In genomic region chr6:25713802-25714201, GRCh38 we compare ENCODE assay signal across 27 cellular contexts. TPM values are rescaled to one million over a fixed set of nuclear protein-coding genes. Genes with fewer than 3 reads are reported as not detected.
A peak's percentile ranks its signal among the peaks of the same experiment; 100 is the strongest.
DNase-seq lines count a peak whose midpoint lies in the region; ATAC-seq and TF ChIP-seq lines count a peak whose summit lies in the region.
"Had no signal": no experiment of that assay in that cellular context is flagged by ENCODE, and none has a peak within 500 bp of the region (broad histone marks: within the 10 kb centered on the region; RNA-seq: fewer than 3 reads in every experiment).

No MANE protein-coding gene starts in this region.

- no peak overlapping the region for H3K27ac ChIP-seq in brain microvascular endothelial cell
- no peak overlapping the region for H3K27ac ChIP-seq in ascending aorta
- H3K27ac ChIP-seq: BLaER1 treated with 17β-estradiol and CSF1 and Interleukin-3, amounts not matched to agents 10 nM and 100 nM; epithelial cell of prostate; hepatocyte; parathyroid adenoma; SK-N-MC had no signal

- TF ChIP-seq CTCF in fibroblast of mammary gland (conservative IDR thresholded peaks at IDR 0.05; ENCODE audit: control insufficient read depth, insufficient read depth, low read depth, low read length): no peak
- no peak for TF ChIP-seq CTCF in brain microvascular endothelial cell (IDR thresholded peaks at IDR 0.05; ENCODE audit: low read depth, low read length, missing control alignments)
- no peak for TF ChIP-seq CTCF in ascending aorta (IDR thresholded peaks at IDR 0.05)

- DNase-seq in COR-L47 (lab: John Stamatoyannopoulos, UW) (peak; percentile 55), NCI-H1105 treated with DMSO at 0.1 percent for 48 hours (lab: John Stamatoyannopoulos, UW) (peak; percentile 63), NCI-H748 (lab: John Stamatoyannopoulos, UW; ENCODE audit: unreplicated experiment) (peak; percentile 94), fibroblast of mammary gland (ENCODE audit: low read depth) (peak; percentile 2), brain microvascular endothelial cell (no peak), DMS 273 treated with DMSO at 0.1 percent for 48 hours (lab: John Stamatoyannopoulos, UW) (no peak), ascending aorta (ENCODE audit: low spot score in 2 of 2) (no peak)
- DNase-seq: activated B cell treated with CpG ODN at 0.5 μM for 24 hours; activated CD4-positive, alpha-beta T cell treated with anti-CD3 and anti-CD28 coated beads, Interleukin-2, amount 50 U/mL, for 4 hours; amygdala; Calu3; GOT3; immature natural killer cell; left ventricle myocardium superior; NCI-H187 treated with DMSO at 0.1 percent for 48 hours; NCI-H510A; RPMI8226; stimulated activated CD8-positive, alpha-beta memory T cell treated with anti-CD3 and anti-CD28 coated beads, Interleukin-4, amount 100 ng/mL, for 48 hours; trophoblast cell had no signal

- H3K4me3 ChIP-seq in fibroblast of mammary gland (ENCODE audit: control insufficient read depth, low read depth, low read length) (no peak overlapping the region), brain microvascular endothelial cell (ENCODE audit: low read depth, low read length) (no peak overlapping the region), ascending aorta (no peak overlapping the region)
- H3K4me3 ChIP-seq: BLaER1 treated with 17β-estradiol and CSF1 and Interleukin-3, amounts not matched to agents 10 nM and 100 nM; hepatocyte; SK-N-MC had no signal

- no peaks in the 10 kb centered on the region for H3K36me3 ChIP-seq in brain microvascular endothelial cell (replicated peaks)
- H3K36me3 ChIP-seq in ascending aorta: no peaks in the 10 kb centered on the region
- H3K36me3 ChIP-seq: BLaER1 treated with 17β-estradiol and CSF1 and Interleukin-3, amounts not matched to agents 10 nM and 100 nM had no signal

- intact Hi-C loops in ascending aorta (cut with DNase I): no loop called here

- no peaks in the 10 kb centered on the region for H3K27me3 ChIP-seq in brain microvascular endothelial cell (replicated peaks)
- H3K27me3 ChIP-seq in ascending aorta: no peaks in the 10 kb centered on the region
- H3K27me3 ChIP-seq: BLaER1 treated with 17β-estradiol and CSF1 and Interleukin-3, amounts not matched to agents 10 nM and 100 nM; hepatocyte had no signal

- H3K9me3 ChIP-seq in ascending aorta: no peaks in the 10 kb centered on the region

- ATAC-seq in HG03571 (IDR thresholded peaks at IDR 0.05; ENCODE audit: unreplicated experiment): no peak
- ATAC-seq: HepG2, left ventricle myocardium superior, sciatic nerve had no signal

- no peaks in the 10 kb centered on the region for H3K4me1 ChIP-seq in ascending aorta
- H3K4me1 ChIP-seq: parathyroid adenoma had no signal

- in situ Hi-C loops in brain microvascular endothelial cell (cut with HindIII; ENCODE audit: low pct_ligation_motif_present, low sequenced_read_pairs): no loop called here

RNA-seq across cellular contexts. Expression of gene SLC17A4, which starts 40.7 kb away (rescaled TPM):
- total RNA-seq in ascending aorta: not detected
- total RNA-seq: activated B cell treated with CpG ODN at 0.5 μM for 24 hours, left ventricle myocardium superior, sciatic nerve had no signal

Comparison
In these comparisons a context has a peak if more than half of its experiments do, and no peak if none do; other contexts are left out.
1. DNase-seq: peak in COR-L47 (single experiment), NCI-H1105 treated with DMSO at 0.1 percent for 48 hours (single experiment), NCI-H748 (single experiment) and fibroblast of mammary gland (single experiment); none in brain microvascular endothelial cell (single experiment), DMS 273 treated with DMSO at 0.1 percent for 48 hours (single experiment) and ascending aorta (0 of 2).